ENCODE assay signal across 1 cellular context in the genomic region with DNA sequence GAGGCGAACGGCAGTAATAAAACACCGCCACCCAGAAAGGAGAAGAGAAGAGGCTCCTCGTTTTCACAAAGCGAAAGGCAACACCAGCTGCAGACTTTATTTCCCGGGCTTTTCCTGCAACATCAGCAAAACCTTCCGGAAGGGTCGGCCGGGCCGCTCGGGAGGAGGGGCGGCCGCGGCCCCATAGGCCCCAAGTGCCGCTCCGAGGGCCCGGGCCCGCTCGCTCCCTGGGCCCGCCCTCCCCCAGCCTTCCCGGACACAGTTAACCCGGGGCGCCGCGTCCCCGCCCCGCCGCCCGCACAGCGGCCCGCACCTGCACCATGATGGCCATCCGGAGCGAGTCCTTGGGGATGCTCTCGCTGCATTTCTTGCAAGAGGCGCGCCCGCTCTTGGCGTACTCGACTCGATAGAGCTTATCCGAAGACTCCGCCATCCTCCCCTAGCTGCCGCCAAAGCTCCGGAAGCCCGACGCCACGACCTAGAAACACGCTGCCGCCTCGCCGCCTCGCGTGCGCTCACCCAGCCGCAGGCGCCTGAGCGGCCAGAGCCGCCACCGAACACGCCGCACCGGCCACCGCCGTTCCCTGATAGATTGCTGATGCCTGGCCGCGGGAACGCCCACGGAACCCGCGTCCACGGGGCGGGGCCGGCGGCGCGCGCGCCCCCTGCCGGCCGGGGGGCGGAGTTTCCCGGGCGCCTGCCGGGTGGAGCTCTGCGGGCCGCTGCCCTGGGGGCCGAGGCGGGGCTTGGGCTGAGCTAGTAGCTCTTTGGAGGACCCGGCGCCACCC.
TF ChIP-seq lines count a peak whose summit lies in the region.

A gene (minus strand): TSS at position 597 of the 788 bp plus-strand sequence. CDS start 164 bp downstream, at position 433.

TF ChIP-seq in GM12878, 131 proteins besides CTCF, POLR2A, EP300 and RAD21 (continued from another document and continues in another):
- TF ChIP-seq, protein P1, sequence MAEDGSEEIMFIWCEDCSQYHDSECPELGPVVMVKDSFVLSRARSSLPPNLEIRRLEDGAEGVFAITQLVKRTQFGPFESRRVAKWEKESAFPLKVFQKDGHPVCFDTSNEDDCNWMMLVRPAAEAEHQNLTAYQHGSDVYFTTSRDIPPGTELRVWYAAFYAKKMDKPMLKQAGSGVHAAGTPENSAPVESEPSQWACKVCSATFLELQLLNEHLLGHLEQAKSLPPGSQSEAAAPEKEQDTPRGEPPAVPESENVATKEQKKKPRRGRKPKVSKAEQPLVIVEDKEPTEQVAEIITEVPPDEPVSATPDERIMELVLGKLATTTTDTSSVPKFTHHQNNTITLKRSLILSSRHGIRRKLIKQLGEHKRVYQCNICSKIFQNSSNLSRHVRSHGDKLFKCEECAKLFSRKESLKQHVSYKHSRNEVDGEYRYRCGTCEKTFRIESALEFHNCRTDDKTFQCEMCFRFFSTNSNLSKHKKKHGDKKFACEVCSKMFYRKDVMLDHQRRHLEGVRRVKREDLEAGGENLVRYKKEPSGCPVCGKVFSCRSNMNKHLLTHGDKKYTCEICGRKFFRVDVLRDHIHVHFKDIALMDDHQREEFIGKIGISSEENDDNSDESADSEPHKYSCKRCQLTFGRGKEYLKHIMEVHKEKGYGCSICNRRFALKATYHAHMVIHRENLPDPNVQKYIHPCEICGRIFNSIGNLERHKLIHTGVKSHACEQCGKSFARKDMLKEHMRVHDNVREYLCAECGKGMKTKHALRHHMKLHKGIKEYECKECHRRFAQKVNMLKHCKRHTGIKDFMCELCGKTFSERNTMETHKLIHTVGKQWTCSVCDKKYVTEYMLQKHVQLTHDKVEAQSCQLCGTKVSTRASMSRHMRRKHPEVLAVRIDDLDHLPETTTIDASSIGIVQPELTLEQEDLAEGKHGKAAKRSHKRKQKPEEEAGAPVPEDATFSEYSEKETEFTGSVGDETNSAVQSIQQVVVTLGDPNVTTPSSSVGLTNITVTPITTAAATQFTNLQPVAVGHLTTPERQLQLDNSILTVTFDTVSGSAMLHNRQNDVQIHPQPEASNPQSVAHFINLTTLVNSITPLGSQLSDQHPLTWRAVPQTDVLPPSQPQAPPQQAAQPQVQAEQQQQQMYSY (CRISPR knock-in tag; IDR thresholded peaks at IDR 0.05) = no peak
- TF ChIP-seq, protein P2, sequence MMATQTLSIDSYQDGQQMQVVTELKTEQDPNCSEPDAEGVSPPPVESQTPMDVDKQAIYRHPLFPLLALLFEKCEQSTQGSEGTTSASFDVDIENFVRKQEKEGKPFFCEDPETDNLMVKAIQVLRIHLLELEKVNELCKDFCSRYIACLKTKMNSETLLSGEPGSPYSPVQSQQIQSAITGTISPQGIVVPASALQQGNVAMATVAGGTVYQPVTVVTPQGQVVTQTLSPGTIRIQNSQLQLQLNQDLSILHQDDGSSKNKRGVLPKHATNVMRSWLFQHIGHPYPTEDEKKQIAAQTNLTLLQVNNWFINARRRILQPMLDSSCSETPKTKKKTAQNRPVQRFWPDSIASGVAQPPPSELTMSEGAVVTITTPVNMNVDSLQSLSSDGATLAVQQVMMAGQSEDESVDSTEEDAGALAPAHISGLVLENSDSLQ (IDR thresholded peaks at IDR 0.05) = no peak
- TF ChIP-seq JUNB (IDR thresholded peaks at IDR 0.05) = no peak
- TF ChIP-seq HDAC2 (IDR thresholded peaks at IDR 0.05) = no peak
- TF ChIP-seq BHLHE40 (IDR thresholded peaks at IDR 0.05; ENCODE audit: borderline replicate concordance in 1 of 2, low read depth in 2 of 2, low read length in 1 of 2) = peak; percentile 90 to 97; a peak in 3 of 4 replicates
- no peak for TF ChIP-seq GABPA (IDR thresholded peaks at IDR 0.05; ENCODE audit: low read depth)
- TF ChIP-seq KAT2A (conservative IDR thresholded peaks at IDR 0.05; ENCODE audit: control insufficient read depth, low read depth, low read length) = no peak
- no peak for TF ChIP-seq ZZZ3 (IDR thresholded peaks at IDR 0.05; ENCODE audit: control insufficient read depth, insufficient read length, low read depth)
- TF ChIP-seq BCL11A (IDR thresholded peaks at IDR 0.05; ENCODE audit: low read depth, low read length) = 0 out of 2 replicates have a peak, but pooled peaks have one; percentile 39
- peak; percentile 75 for TF ChIP-seq RELA (IDR thresholded peaks at IDR 0.05; ENCODE audit: borderline replicate concordance, partially characterized antibody)
- TF ChIP-seq NFIC (IDR thresholded peaks at IDR 0.05; ENCODE audit: low read depth, low read length) = no peak
- 0 out of 2 replicates have a peak, but pooled peaks have one; percentile 22 for TF ChIP-seq ZNF24 (IDR thresholded peaks at IDR 0.05)
- no peak for TF ChIP-seq POLR2AphosphoS2 (IDR thresholded peaks at IDR 0.05; ENCODE audit: low read depth, low read length)
- peak; percentile 79 for TF ChIP-seq RUNX3 (IDR thresholded peaks at IDR 0.05; ENCODE audit: low read length)
- 0 out of 4 replicates have a peak, but pooled peaks of 1 of the 2 experiments have one; percentile 16 for TF ChIP-seq IKZF2 (IDR thresholded peaks at IDR 0.05)
- peak; percentile 52; the same call in 1 of the 2 replicates for TF ChIP-seq SIN3A (IDR thresholded peaks at IDR 0.05; ENCODE audit: low read depth, low read length)
- TF ChIP-seq, protein P3, sequence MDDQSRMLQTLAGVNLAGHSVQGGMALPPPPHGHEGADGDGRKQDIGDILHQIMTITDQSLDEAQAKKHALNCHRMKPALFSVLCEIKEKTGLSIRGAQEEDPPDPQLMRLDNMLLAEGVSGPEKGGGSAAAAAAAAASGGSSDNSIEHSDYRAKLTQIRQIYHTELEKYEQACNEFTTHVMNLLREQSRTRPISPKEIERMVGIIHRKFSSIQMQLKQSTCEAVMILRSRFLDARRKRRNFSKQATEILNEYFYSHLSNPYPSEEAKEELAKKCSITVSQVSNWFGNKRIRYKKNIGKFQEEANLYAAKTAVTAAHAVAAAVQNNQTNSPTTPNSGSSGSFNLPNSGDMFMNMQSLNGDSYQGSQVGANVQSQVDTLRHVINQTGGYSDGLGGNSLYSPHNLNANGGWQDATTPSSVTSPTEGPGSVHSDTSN (IDR thresholded peaks at IDR 0.05; ENCODE audit: insufficient replicate concordance, low read depth, low read length) = no peak
- no peak for TF ChIP-seq SMAD5 (IDR thresholded peaks at IDR 0.05; ENCODE audit: low read depth)
- TF ChIP-seq SRF (IDR thresholded peaks at IDR 0.05; ENCODE audit: low read depth in 2 of 2, low read length in 2 of 2) = peak; percentile 39 to 96; a peak in 3 of 4 replicates
- TF ChIP-seq GATAD2B (conservative IDR thresholded peaks at IDR 0.05; ENCODE audit: low read depth) = peak; percentile 97
- TF ChIP-seq BMI1 (IDR thresholded peaks at IDR 0.05; ENCODE audit: borderline replicate concordance) = no peak
- TF ChIP-seq NR2C1 (IDR thresholded peaks at IDR 0.05) = peak; percentile 55
- no peak for TF ChIP-seq SMC3 (IDR thresholded peaks at IDR 0.05; ENCODE audit: borderline replicate concordance, low read length)
- TF ChIP-seq, protein P4, sequence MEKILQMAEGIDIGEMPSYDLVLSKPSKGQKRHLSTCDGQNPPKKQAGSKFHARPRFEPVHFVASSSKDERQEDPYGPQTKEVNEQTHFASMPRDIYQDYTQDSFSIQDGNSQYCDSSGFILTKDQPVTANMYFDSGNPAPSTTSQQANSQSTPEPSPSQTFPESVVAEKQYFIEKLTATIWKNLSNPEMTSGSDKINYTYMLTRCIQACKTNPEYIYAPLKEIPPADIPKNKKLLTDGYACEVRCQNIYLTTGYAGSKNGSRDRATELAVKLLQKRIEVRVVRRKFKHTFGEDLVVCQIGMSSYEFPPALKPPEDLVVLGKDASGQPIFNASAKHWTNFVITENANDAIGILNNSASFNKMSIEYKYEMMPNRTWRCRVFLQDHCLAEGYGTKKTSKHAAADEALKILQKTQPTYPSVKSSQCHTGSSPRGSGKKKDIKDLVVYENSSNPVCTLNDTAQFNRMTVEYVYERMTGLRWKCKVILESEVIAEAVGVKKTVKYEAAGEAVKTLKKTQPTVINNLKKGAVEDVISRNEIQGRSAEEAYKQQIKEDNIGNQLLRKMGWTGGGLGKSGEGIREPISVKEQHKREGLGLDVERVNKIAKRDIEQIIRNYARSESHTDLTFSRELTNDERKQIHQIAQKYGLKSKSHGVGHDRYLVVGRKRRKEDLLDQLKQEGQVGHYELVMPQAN (conservative IDR thresholded peaks at IDR 0.05) = peak; percentile 67; the same call in 1 of the 2 replicates
- TF ChIP-seq CHD1 (IDR thresholded peaks at IDR 0.05; ENCODE audit: low read depth, low read length) = no peak
- TF ChIP-seq, protein P5, sequence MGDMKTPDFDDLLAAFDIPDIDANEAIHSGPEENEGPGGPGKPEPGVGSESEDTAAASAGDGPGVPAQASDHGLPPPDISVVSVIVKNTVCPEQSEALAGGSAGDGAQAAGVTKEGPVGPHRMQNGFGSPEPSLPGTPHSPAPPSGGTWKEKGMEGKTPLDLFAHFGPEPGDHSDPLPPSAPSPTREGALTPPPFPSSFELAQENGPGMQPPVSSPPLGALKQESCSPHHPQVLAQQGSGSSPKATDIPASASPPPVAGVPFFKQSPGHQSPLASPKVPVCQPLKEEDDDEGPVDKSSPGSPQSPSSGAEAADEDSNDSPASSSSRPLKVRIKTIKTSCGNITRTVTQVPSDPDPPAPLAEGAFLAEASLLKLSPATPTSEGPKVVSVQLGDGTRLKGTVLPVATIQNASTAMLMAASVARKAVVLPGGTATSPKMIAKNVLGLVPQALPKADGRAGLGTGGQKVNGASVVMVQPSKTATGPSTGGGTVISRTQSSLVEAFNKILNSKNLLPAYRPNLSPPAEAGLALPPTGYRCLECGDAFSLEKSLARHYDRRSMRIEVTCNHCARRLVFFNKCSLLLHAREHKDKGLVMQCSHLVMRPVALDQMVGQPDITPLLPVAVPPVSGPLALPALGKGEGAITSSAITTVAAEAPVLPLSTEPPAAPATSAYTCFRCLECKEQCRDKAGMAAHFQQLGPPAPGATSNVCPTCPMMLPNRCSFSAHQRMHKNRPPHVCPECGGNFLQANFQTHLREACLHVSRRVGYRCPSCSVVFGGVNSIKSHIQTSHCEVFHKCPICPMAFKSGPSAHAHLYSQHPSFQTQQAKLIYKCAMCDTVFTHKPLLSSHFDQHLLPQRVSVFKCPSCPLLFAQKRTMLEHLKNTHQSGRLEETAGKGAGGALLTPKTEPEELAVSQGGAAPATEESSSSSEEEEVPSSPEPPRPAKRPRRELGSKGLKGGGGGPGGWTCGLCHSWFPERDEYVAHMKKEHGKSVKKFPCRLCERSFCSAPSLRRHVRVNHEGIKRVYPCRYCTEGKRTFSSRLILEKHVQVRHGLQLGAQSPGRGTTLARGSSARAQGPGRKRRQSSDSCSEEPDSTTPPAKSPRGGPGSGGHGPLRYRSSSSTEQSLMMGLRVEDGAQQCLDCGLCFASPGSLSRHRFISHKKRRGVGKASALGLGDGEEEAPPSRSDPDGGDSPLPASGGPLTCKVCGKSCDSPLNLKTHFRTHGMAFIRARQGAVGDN (IDR thresholded peaks at IDR 0.05) = peak; percentile 49; the same call in 1 of the 2 replicates
- TF ChIP-seq STAT3 (IDR thresholded peaks at IDR 0.05; ENCODE audit: low read depth, low read length) = no peak
- TF ChIP-seq, protein P6, sequence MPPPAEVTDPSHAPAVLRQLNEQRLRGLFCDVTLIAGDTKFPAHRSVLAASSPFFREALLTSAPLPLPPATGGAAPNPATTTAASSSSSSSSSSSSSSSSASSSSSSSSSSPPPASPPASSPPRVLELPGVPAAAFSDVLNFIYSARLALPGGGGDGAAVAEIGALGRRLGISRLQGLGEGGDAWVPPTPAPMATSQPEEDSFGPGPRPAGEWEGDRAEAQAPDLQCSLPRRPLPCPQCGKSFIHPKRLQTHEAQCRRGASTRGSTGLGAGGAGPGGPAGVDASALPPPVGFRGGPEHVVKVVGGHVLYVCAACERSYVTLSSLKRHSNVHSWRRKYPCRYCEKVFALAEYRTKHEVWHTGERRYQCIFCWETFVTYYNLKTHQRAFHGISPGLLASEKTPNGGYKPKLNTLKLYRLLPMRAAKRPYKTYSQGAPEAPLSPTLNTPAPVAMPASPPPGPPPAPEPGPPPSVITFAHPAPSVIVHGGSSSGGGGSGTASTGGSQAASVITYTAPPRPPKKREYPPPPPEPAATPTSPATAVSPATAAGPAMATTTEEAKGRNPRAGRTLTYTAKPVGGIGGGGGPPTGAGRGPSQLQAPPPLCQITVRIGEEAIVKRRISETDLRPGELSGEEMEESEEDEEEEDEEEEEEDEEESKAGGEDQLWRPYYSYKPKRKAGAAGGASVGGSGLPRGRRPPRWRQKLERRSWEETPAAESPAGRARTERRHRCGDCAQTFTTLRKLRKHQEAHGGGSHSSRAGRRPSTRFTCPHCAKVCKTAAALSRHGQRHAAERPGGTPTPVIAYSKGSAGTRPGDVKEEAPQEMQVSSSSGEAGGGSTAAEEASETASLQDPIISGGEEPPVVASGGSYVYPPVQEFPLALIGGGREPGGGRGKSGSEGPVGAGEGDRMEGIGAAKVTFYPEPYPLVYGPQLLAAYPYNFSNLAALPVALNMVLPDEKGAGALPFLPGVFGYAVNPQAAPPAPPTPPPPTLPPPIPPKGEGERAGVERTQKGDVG (CRISPR knock-in tag; IDR thresholded peaks at IDR 0.05) = no peak
- peak; percentile 57; the same call in 1 of the 2 replicates for TF ChIP-seq ZNF217 (IDR thresholded peaks at IDR 0.05)
- TF ChIP-seq, protein P7, sequence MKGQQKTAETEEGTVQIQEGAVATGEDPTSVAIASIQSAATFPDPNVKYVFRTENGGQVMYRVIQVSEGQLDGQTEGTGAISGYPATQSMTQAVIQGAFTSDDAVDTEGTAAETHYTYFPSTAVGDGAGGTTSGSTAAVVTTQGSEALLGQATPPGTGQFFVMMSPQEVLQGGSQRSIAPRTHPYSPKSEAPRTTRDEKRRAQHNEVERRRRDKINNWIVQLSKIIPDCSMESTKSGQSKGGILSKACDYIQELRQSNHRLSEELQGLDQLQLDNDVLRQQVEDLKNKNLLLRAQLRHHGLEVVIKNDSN (IDR thresholded peaks at IDR 0.05; ENCODE audit: borderline replicate concordance, extremely low read length, insufficient read depth, low read depth, low read length) = no peak
- no peak for TF ChIP-seq CBFB (IDR thresholded peaks at IDR 0.05; ENCODE audit: low read depth)
- TF ChIP-seq FOXM1 (IDR thresholded peaks at IDR 0.05; ENCODE audit: low read depth, low read length) = no peak
